ENCODE assay signal across 16 cellular contexts in the genomic region with DNA sequence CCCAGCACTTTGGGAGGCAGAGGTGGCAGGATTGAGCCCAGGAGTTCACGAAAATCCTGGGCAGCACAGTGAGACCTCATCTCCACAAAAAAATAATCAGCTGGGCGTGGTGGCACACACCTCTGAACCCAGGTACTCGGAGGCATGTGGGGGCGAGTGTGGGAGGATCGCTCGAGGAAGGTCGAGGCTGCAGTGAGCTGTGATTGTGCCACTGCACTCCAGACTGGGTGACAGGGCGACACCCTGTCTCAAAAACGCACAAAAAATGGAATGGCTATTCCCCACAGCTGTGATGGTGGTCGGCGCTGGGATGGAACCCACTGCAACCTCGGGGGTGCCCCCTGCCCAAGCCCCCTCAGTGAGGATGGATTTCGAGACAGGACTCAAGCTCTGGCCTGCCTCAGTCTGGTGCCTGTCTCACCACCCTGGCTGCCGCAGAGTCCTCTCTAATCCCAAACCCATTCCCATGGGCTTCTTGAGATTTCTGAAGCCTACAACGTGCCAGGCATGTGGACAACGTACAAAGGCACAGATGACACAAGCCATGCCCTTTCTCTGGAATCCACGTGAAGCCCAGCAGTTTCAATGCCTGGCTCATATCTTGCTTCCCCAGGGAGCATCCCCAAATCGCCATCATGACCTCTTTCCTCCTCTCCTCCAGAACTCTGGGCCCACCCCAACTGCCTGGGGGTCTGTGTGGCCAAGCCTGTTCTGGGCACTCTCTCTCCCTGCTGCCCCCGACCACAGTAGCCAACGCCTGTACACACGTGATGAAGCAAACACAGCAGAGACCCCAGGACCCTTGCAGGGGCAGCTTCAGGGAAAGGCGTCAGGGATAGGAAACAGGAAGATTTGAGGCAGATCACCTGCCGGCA. TPM values are rescaled to one million over a fixed set of nuclear protein-coding genes. Genes with fewer than 3 reads are reported as not detected.
"Had no signal": no experiment of that assay in that cellular context is flagged by ENCODE, and none has a peak within 500 bp of the region (broad histone marks: within the 10 kb centered on the region; RNA-seq: fewer than 3 reads in every experiment).

No MANE protein-coding gene starts in this region.

- H3K27ac ChIP-seq: adrenal gland had no signal

- H3K9me3 Mint-ChIP-seq: activated naive CD4-positive, alpha-beta T cell treated with anti-CD3 and anti-CD28 coated beads, Interleukin-2, amount 50 U/mL, for 24 hours; natural killer cell treated with Interleukin-12 subunit alpha and Interleukin-12 subunit beta and Interleukin-15 and Interleukin-18, amount 100 ng/mL, for 72 hours had no signal

- H3K9me3 ChIP-seq: adrenal gland, stomach, upper lobe of right lung had no signal

- H3K27me3 Mint-ChIP-seq: activated naive CD4-positive, alpha-beta T cell treated with anti-CD3 and anti-CD28 coated beads, Interleukin-2, amount 50 U/mL, for 24 hours had no signal

- H3K4me3 Mint-ChIP-seq: activated naive CD4-positive, alpha-beta T cell treated with anti-CD3 and anti-CD28 coated beads, Interleukin-2, amount 50 U/mL, for 24 hours; natural killer cell treated with Interleukin-12 subunit alpha and Interleukin-12 subunit beta and Interleukin-15 and Interleukin-18, amount 100 ng/mL, for 72 hours had no signal

- H3K27ac Mint-ChIP-seq: activated naive CD4-positive, alpha-beta T cell treated with anti-CD3 and anti-CD28 coated beads, Interleukin-2, amount 50 U/mL, for 24 hours; natural killer cell treated with Interleukin-12 subunit alpha and Interleukin-12 subunit beta and Interleukin-15 and Interleukin-18, amount 100 ng/mL, for 72 hours; progenitor cell of endocrine pancreas had no signal

- H3K27me3 ChIP-seq: adrenal gland, stomach, upper lobe of right lung had no signal

- H3K4me1 ChIP-seq: adrenal gland, upper lobe of right lung had no signal

- ATAC-seq: natural killer cell treated with Interleukin-12 subunit alpha and Interleukin-12 subunit beta and Interleukin-15 and Interleukin-18, amount 100 ng/mL, for 72 hours; upper lobe of right lung had no signal

- DNase-seq: activated CD4-positive, alpha-beta T cell treated with anti-CD3 and anti-CD28 coated beads, Interleukin-2, amount 50 U/mL, for 48 hours; activated gamma-delta T cell; adrenal gland; dermis blood vessel endothelial cell; effector memory CD4-positive, alpha-beta T cell; foreskin fibroblast; mesenchymal stem cell; stimulated activated CD4-positive, alpha-beta T cell treated with anti-CD3 and anti-CD28 coated beads, Interleukin-4, amount 100 ng/mL, for 1 hour; stomach; SW 1271; upper lobe of right lung had no signal

- H3K36me3 ChIP-seq: adrenal gland, upper lobe of right lung had no signal

- H3K4me1 Mint-ChIP-seq: activated naive CD4-positive, alpha-beta T cell treated with anti-CD3 and anti-CD28 coated beads, Interleukin-2, amount 50 U/mL, for 24 hours had no signal

- H3K4me3 ChIP-seq: adrenal gland, smooth muscle cell, stomach, upper lobe of right lung had no signal

- H3K36me3 Mint-ChIP-seq: natural killer cell treated with Interleukin-12 subunit alpha and Interleukin-12 subunit beta and Interleukin-15 and Interleukin-18, amount 100 ng/mL, for 72 hours had no signal

RNA-seq across cellular contexts. Expression of a gene that starts 32.4 kb away (rescaled TPM):
- total RNA-seq: endothelial cell of umbilical vein had no signal
